ENCODE assay signal across 29 cellular contexts in genomic region chr19:58471736-58472135, GRCh38. TPM values are rescaled to one million over a fixed set of nuclear protein-coding genes. Genes with fewer than 3 reads are reported as not detected.
"Had no signal": no experiment of that assay in that cellular context is flagged by ENCODE, and none has a peak within 500 bp of the region (broad histone marks: within the 10 kb centered on the region; RNA-seq: fewer than 3 reads in every experiment).

No MANE protein-coding gene starts in this region.

- FAIRE-seq: TTC549 had no signal

- H3K4me3 ChIP-seq: ascending aorta, cardiac muscle cell had no signal

- H3K9me3 ChIP-seq: ascending aorta had no signal

- DNase-seq: activated B cell treated with CpG ODN at 0.5 μM for 24 hours; activated CD4-positive, alpha-beta memory T cell treated with anti-CD3 and anti-CD28 coated beads for 36 hours; activated CD4-positive, alpha-beta T cell treated with anti-CD3 and anti-CD28 coated beads for 4 hours; activated CD4-positive, alpha-beta T cell treated with anti-CD3 and anti-CD28 coated beads, Interleukin-2, amount 10 ng/mL, durations not matched to agents 24 days and 14 days; activated CD4-positive, alpha-beta T cell treated with anti-CD3 and anti-CD28 coated beads, Interleukin-2, amount 50 U/mL, for 1 hour; activated CD4-positive, alpha-beta T cell treated with anti-CD3 and anti-CD28 coated beads, Interleukin-2, amount 50 U/mL, for 4 hours; activated CD4-positive, CD25-positive, alpha-beta regulatory T cell treated with anti-CD3 and anti-CD28 coated beads, Interleukin-2, amount 50 U/mL, for 72 hours; activated CD8-positive, alpha-beta memory T cell treated with anti-CD3 and anti-CD28 coated beads, Interleukin-2, amount 50 U/mL, for 4 hours; activated CD8-positive, alpha-beta T cell treated with anti-CD3 and anti-CD28 coated beads for 36 hours; activated gamma-delta T cell; activated naive CD4-positive, alpha-beta T cell treated with anti-CD3 and anti-CD28 coated beads, Interleukin-2, amount 10 ng/mL, durations not matched to agents 7 days and 5 days; activated naive CD4-positive, alpha-beta T cell treated with Interleukin-2 at 50 U/mL for 16 hours; activated naive CD8-positive, alpha-beta T cell treated with anti-CD3 and anti-CD28 coated beads, Interleukin-2, amount 10 ng/mL, durations not matched to agents 7 days and 5 days; activated naive CD8-positive, alpha-beta T cell treated with anti-CD3 and anti-CD28 coated beads, Interleukin-2, amount 50 U/mL, for 24 hours; activated T-cell treated with anti-CD3 and anti-CD28 coated beads for 4 hours; activated T-cell treated with anti-CD3 and anti-CD28 coated beads, Interleukin-2, amount 50 U/mL, for 1 hour; activated T-cell treated with anti-CD3 and anti-CD28 coated beads, Interleukin-2, amount 50 U/mL, for 4 hours; activated T-cell treated with anti-CD3 and anti-CD28 coated beads, Interleukin-2, amount 50 U/mL, for 72 hours; amygdala; anterior cingulate cortex; caudate nucleus; cerebellar nuclear complex; T-helper 2 cell; T-helper 9 cell had no signal

- H3K27ac ChIP-seq: ascending aorta, cardiac muscle cell, VCaP had no signal

- ATAC-seq: activated CD8-positive, alpha-beta T cell treated with anti-CD3 and anti-CD28 coated beads for 36 hours; activated naive CD8-positive, alpha-beta T cell treated with anti-CD3 and anti-CD28 coated beads, Interleukin-2, amount 50 U/mL, for 24 hours; activated T-cell treated with anti-CD3 and anti-CD28 coated beads, Interleukin-2, amount 50 U/mL, for 4 hours; activated T-cell treated with anti-CD3 and anti-CD28 coated beads, Interleukin-2, amount 50 U/mL, for 72 hours; activated T-helper 17 cell treated with anti-CD3 and anti-CD28 coated beads, Interleukin-2, amount 50 U/mL, for 72 hours had no signal

- H3K27me3 ChIP-seq: ascending aorta, cardiac muscle cell had no signal

RNA-seq across cellular contexts. Expression of gene ZNF132, which starts 31.8 kb away (rescaled TPM):
- total RNA-seq: cardiac muscle cell had no signal

RNA-seq across cellular contexts. Expression of gene SLC27A5, which starts 40.1 kb away (rescaled TPM):
- total RNA-seq: ascending aorta had no signal
